ENCODE assay signal across 13 cellular contexts in genomic region chr9:84374516-84374915, GRCh38. TPM values are rescaled to one million over a fixed set of nuclear protein-coding genes. Genes with fewer than 3 reads are reported as not detected.
DNase-seq lines count a peak whose midpoint lies in the region; ATAC-seq and TF ChIP-seq lines count a peak whose summit lies in the region.
"Had no signal": no experiment of that assay in that cellular context is flagged by ENCODE, and none has a peak within 500 bp of the region (broad histone marks: within the 10 kb centered on the region; RNA-seq: fewer than 3 reads in every experiment).

No MANE protein-coding gene starts in this region.

- no peak overlapping the region for H3K4me2 ChIP-seq in GM23338

- H3K27ac ChIP-seq in GM23338 (ENCODE audit: low read depth): no peak overlapping the region
- H3K27ac ChIP-seq in lower lobe of right lung: no peak overlapping the region
- H3K27ac ChIP-seq in tibial artery: no peak overlapping the region
- H3K27ac ChIP-seq: Peyer's patch had no signal

- H3F3A ChIP-seq in GM23338 (replicated peaks; ENCODE audit: low read depth): no peaks in the 10 kb centered on the region

- H3K27me3 ChIP-seq in GM23338 (ENCODE audit: insufficient read depth): no peaks in the 10 kb centered on the region
- H3K27me3 ChIP-seq in lower lobe of right lung (ENCODE audit: low read depth): no peaks in the 10 kb centered on the region
- no peaks in the 10 kb centered on the region for H3K27me3 ChIP-seq in tibial artery
- H3K27me3 ChIP-seq: Peyer's patch had no signal

- peaks cover 3% of the 10 kb centered on the region; the same call in 1 of the 3 replicates for H3K9me3 Mint-ChIP-seq in GM23338

- ATAC-seq in GM23338 (no peak), lower lobe of right lung (no peak), GM21526 (IDR thresholded peaks at IDR 0.05; ENCODE audit: low FRiP score, unreplicated experiment) (no peak), GM18858 (IDR thresholded peaks at IDR 0.05; ENCODE audit: unreplicated experiment) (no peak)

- no peaks in the 10 kb centered on the region for H3K79me2 ChIP-seq in GM23338 (replicated peaks; ENCODE audit: insufficient read depth)

- no peak overlapping the region for H3K4me3 Mint-ChIP-seq in GM23338
- H3K4me3 Mint-ChIP-seq: CD4-positive, CD25-positive, alpha-beta regulatory T cell had no signal

- H3K4me3 ChIP-seq in GM23338: no peak overlapping the region
- H3K4me3 ChIP-seq in lower lobe of right lung: no peak overlapping the region
- no peak overlapping the region for H3K4me3 ChIP-seq in tibial artery
- H3K4me3 ChIP-seq: Peyer's patch had no signal

- H3K4me1 ChIP-seq in GM23338 (ENCODE audit: insufficient read depth) (no peaks in the 10 kb centered on the region), lower lobe of right lung (peaks cover 14% of the 10 kb centered on the region), tibial artery (peaks cover 0 to 4% (median 0%) of the 10 kb centered on the region in 4 donors)
- H3K4me1 ChIP-seq: Peyer's patch had no signal

- no peaks in the 10 kb centered on the region for H3K36me3 Mint-ChIP-seq in GM23338 (ENCODE audit: low read depth)
- H3K36me3 Mint-ChIP-seq: CD4-positive, CD25-positive, alpha-beta regulatory T cell had no signal

- no peak for TF ChIP-seq CTCF in GM23338 (conservative IDR thresholded peaks at IDR 0.05; ENCODE audit: low read depth in 2 of 2)
- no peak for TF ChIP-seq CTCF in lower lobe of right lung (IDR thresholded peaks at IDR 0.05)
- no peak for TF ChIP-seq CTCF in tibial artery (IDR thresholded peaks at IDR 0.05)

- no peaks in the 10 kb centered on the region for H3K36me3 ChIP-seq in GM23338 (ENCODE audit: insufficient read depth)
- H3K36me3 ChIP-seq in lower lobe of right lung: no peaks in the 10 kb centered on the region
- no peaks in the 10 kb centered on the region for H3K36me3 ChIP-seq in tibial artery
- H3K36me3 ChIP-seq: Peyer's patch had no signal

- H4K20me1 ChIP-seq in GM23338 (replicated peaks; ENCODE audit: insufficient read depth): no peaks in the 10 kb centered on the region

- peak overlapping the region; percentile 24; the same call in 1 of the 2 replicates for H2AFZ ChIP-seq in GM23338

- H3K4me1 Mint-ChIP-seq in GM23338: no peaks in the 10 kb centered on the region
- H3K4me1 Mint-ChIP-seq: CD4-positive, CD25-positive, alpha-beta regulatory T cell had no signal

- H3K9me2 ChIP-seq in GM23338 (ENCODE audit: insufficient read depth): no peaks in the 10 kb centered on the region

- intact Hi-C loops in lower lobe of right lung (cut with DNase I): no loop called here
- intact Hi-C loops in tibial artery (cut with DNase I; ENCODE audit: low total_unique reads): no loop called here

- peak; percentile 11 for DNase-seq in AG08395 (ENCODE audit: low spot score)
- DNase-seq in GM23338 (ENCODE audit: low spot score): no peak
- DNase-seq in amniotic epithelial cell (ENCODE audit: low read depth): peak; percentile 53
- peak; percentile 47 for DNase-seq in fibroblast of peridontal ligament (ENCODE audit: extremely low read depth)
- DNase-seq in lower lobe of right lung: no peak
- DNase-seq in tibial artery: no peak
- DNase-seq: CD4-positive, CD25-positive, alpha-beta regulatory T cell; NCI-H146; NCI-H446; Peyer's patch; SHP77 had no signal

- peaks cover 3% of the 10 kb centered on the region for H3K27me3 Mint-ChIP-seq in GM23338 (ENCODE audit: insufficient read depth, low read depth, poor library complexity)

- H3K9me3 ChIP-seq in lower lobe of right lung: no peaks in the 10 kb centered on the region
- H3K9me3 ChIP-seq in tibial artery: no peaks in the 10 kb centered on the region
- H3K9me3 ChIP-seq: Peyer's patch had no signal

- H3K27ac Mint-ChIP-seq in GM23338: peak overlapping the region; percentile 22; the same call in 1 of the 2 replicates
- H3K27ac Mint-ChIP-seq: CD4-positive, CD25-positive, alpha-beta regulatory T cell had no signal

TF ChIP-seq in GM23338, 12 proteins besides CTCF, POLR2A, EP300 and RAD21 (continues in another document):
- no peak for TF ChIP-seq REST (IDR thresholded peaks at IDR 0.05; ENCODE audit: unreplicated experiment)
- no peak for TF ChIP-seq EZH2phosphoT487 (IDR thresholded peaks at IDR 0.05; ENCODE audit: unreplicated experiment)
- no peak for TF ChIP-seq ZNF462 (CRISPR knock-in tag; IDR thresholded peaks at IDR 0.05)

RNA-seq across cellular contexts. Expression of gene SLC28A3, which starts 34.0 kb away (rescaled TPM):
- not detected in 2 replicates for total RNA-seq in GM23338 (2014; rRNA removed; shearing (Covaris generic))
- polyA plus RNA-seq in GM23338 (2016; fragmentation: Nextera tagmentation; extraction: Ambion mirVana): not detected in 2 replicates
- 0.15 TPM for total RNA-seq in lower lobe of right lung
- total RNA-seq: CD4-positive, CD25-positive, alpha-beta regulatory T cell had no signal
- polyA plus RNA-seq: CD4-positive, CD25-positive, alpha-beta regulatory T cell had no signal

Comparison
In these comparisons a context has a peak if more than half of its experiments do, and no peak if none do; other contexts are left out.
1. DNase-seq: peak in AG08395 (single experiment), amniotic epithelial cell (single experiment) and fibroblast of peridontal ligament (single experiment); none in GM23338 (single experiment), lower lobe of right lung (single experiment) and tibial artery (0 of 2).